8 cellular contexts compared by ENCODE assay signal in genomic region chr20:25294459-25295385, GRCh38.
A peak's percentile ranks its signal among the peaks of the same experiment; 100 is the strongest.
DNase-seq lines count a peak whose midpoint lies in the region; ATAC-seq and TF ChIP-seq lines count a peak whose summit lies in the region.

No MANE protein-coding gene starts in this region.

- no peak overlapping the region for H3K4me3 ChIP-seq in AG10803 (ENCODE audit: low read length)

- DNase-seq in AG10803 (ENCODE audit: low read depth) (peak; percentile 31), NCI-H226 (peak; percentile 16), midbrain (lab: John Stamatoyannopoulos, UW) (peak; percentile 70)
- DNase-seq in activated CD4-positive, alpha-beta T cell treated with anti-CD3 and anti-CD28 coated beads, Interleukin-2, amount 50 U/mL, for 48 hours, result peak; percentile 62 to 69
- peak; percentile 48 for DNase-seq in effector CD8-positive, alpha-beta T cell (lab: John Stamatoyannopoulos, UW)
- peak; percentile 72 for DNase-seq in stimulated activated CD8-positive, alpha-beta memory T cell treated with anti-CD3 and anti-CD28 coated beads, Interleukin-4, amount 100 ng/mL, for 48 hours

- peak; percentile 28 for ATAC-seq in GM21529 (IDR thresholded peaks at IDR 0.05; ENCODE audit: unreplicated experiment)
- ATAC-seq in GM21526 (IDR thresholded peaks at IDR 0.05; ENCODE audit: low FRiP score, unreplicated experiment), result no peak

- TF ChIP-seq CTCF in AG10803 (conservative IDR thresholded peaks at IDR 0.05; ENCODE audit: low read length), result peak; percentile 81

Comparison
In these comparisons a context has a peak if more than half of its experiments do, and no peak if none do; other contexts are left out.
1. DNase-seq: peak in every context shown above with its lines; median percentile 72 in stimulated activated CD8-positive, alpha-beta memory T cell treated with anti-CD3 and anti-CD28 coated beads, Interleukin-4, amount 100 ng/mL, for 48 hours; 70 in midbrain; 66 in activated CD4-positive, alpha-beta T cell treated with anti-CD3 and anti-CD28 coated beads, Interleukin-2, amount 50 U/mL, for 48 hours; 48 in effector CD8-positive, alpha-beta T cell; 31 in AG10803; 16 in NCI-H226.